Comparison of ENCODE assay signal across 1 cellular context in genomic region chr5:10538789-10539684, GRCh38.
TF ChIP-seq lines count a peak whose summit lies in the region.

No MANE protein-coding gene starts in this region.

TF ChIP-seq in HEK293, 187 proteins besides CTCF, POLR2A, EP300 and RAD21 (continued from another document):
- TF ChIP-seq ATF2 (tag by site-specific recombination; IDR thresholded peaks at IDR 0.05; ENCODE audit: low read depth) (no peak), ZNF777 (tag by site-specific recombination; IDR thresholded peaks at IDR 0.05; ENCODE audit: borderline replicate concordance) (no peak), ZNF18 (tag by site-specific recombination; IDR thresholded peaks at IDR 0.05) (no peak), ZFHX2 (tag by site-specific recombination; conservative IDR thresholded peaks at IDR 0.05) (peak; percentile 77), ZIC2 (tag by site-specific recombination; IDR thresholded peaks at IDR 0.05) (no peak)
